In the genomic region with DNA sequence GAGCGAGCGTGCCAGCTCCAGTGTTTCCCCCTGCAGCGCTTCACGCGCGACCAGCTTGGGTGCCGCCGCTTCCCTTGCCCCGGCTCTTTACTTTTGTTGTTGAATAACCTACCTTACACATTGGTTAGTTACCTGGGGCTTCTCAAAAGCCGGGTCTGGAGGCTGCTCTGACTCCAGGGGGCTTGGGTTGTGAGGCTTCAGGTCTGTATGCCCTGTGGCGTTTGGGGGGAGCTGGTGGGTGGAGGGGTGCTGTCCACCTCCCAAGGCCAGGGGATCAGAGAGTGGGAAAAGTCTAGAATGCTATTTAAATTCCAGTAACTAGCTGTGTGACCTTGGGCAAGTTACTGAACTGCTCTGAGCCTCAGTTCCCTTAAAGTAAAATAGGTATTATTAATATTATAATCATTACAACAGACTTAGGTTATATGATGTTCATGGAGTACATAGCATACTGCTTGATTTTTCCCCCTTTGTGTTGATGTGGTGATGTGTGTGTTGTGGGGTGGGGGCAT, we compare ENCODE assay signal across 11 cellular contexts. TPM values are rescaled to one million over a fixed set of nuclear protein-coding genes. Genes with fewer than 3 reads are reported as not detected.
A peak's percentile ranks its signal among the peaks of the same experiment; 100 is the strongest.
DNase-seq lines count a peak whose midpoint lies in the region; ATAC-seq and TF ChIP-seq lines count a peak whose summit lies in the region.
"Had no signal": no experiment of that assay in that cellular context is flagged by ENCODE, and none has a peak within 500 bp of the region (broad histone marks: within the 10 kb centered on the region; RNA-seq: fewer than 3 reads in every experiment).

No MANE protein-coding gene starts in this region.

- no peaks in the 10 kb centered on the region for H3K9me3 ChIP-seq in OCI-LY7 (ENCODE audit: low read length)

- CTCF ChIA-PET in OCI-LY7 (lab: Charles Lee; ENCODE audit: unreplicated experiment), result interaction anchor here (1.0 kb wide), 1 partner anchor 22 kb away, joined by 3 read pairs; no protein-coding TSS in a partner anchor
- CTCF ChIA-PET in activated CD4-positive, alpha-beta memory T cell treated with anti-CD3 and anti-CD28 coated beads for 36 hours (lab: Charles Lee), result interaction anchor here (0.8 to 2.8 kb wide), 6 partner anchors 10 to 522 kb away, joined by 3 to 17 read pairs (median 6); no protein-coding TSS in a partner anchor

- H3K4me3 ChIP-seq in OCI-LY7 (ENCODE audit: low read depth, low read length, poor library complexity, severe bottlenecking) (no peak overlapping the region), retinal pigment epithelial cell (ENCODE audit: low read length) (peak overlapping the region; percentile 72)

- BruUV-seq in OCI-LY7 (replicated peaks; lab: Mats Ljungman, UMichigan), result no TSS peak

- POLR2A ChIA-PET in OCI-LY7 (lab: Charles Lee), result interaction anchor here (0.7 to 1.4 kb wide), 3 partner anchors 13 to 133 kb away, joined by 3 to 4 read pairs (median 3); no protein-coding TSS in a partner anchor
- POLR2A ChIA-PET in activated CD4-positive, alpha-beta memory T cell treated with anti-CD3 and anti-CD28 coated beads for 36 hours (lab: Charles Lee), result no interaction called here

- H3K4me3 Mint-ChIP-seq in glutamatergic neuron (ENCODE audit: unreplicated experiment), result peak overlapping the region; percentile 79
- no peak overlapping the region for H3K4me3 Mint-ChIP-seq in stimulated activated effector memory CD8-positive, alpha-beta T cell treated with anti-CD3 and anti-CD28 coated beads, Interleukin-12 subunit alpha, Interleukin-12 subunit beta, amount 100 ng/mL, for 72 hours
- no peak overlapping the region for H3K4me3 Mint-ChIP-seq in activated CD4-positive, alpha-beta memory T cell treated with anti-CD3 and anti-CD28 coated beads for 36 hours

- peaks cover 10% of the 10 kb centered on the region for H3K27me3 Mint-ChIP-seq in glutamatergic neuron (ENCODE audit: unreplicated experiment)
- H3K27me3 Mint-ChIP-seq in activated CD4-positive, alpha-beta memory T cell treated with anti-CD3 and anti-CD28 coated beads for 36 hours, result peaks cover 35% of the 10 kb centered on the region

- H3K36me3 ChIP-seq in OCI-LY7 (ENCODE audit: insufficient read depth, low read length), result no peaks in the 10 kb centered on the region

- no peak overlapping the region for H2AFZ ChIP-seq in OCI-LY7 (ENCODE audit: low read length)

- no peaks in the 10 kb centered on the region for H3K36me3 Mint-ChIP-seq in glutamatergic neuron (ENCODE audit: unreplicated experiment)
- H3K36me3 Mint-ChIP-seq in stimulated activated effector memory CD8-positive, alpha-beta T cell treated with anti-CD3 and anti-CD28 coated beads, Interleukin-12 subunit alpha, Interleukin-12 subunit beta, amount 100 ng/mL, for 72 hours, result no peaks in the 10 kb centered on the region
- no peaks in the 10 kb centered on the region for H3K36me3 Mint-ChIP-seq in activated CD4-positive, alpha-beta memory T cell treated with anti-CD3 and anti-CD28 coated beads for 36 hours

- TF ChIP-seq CTCF in OCI-LY7 (conservative IDR thresholded peaks at IDR 0.05; ENCODE audit: low read length) (no peak), glutamatergic neuron (IDR thresholded peaks at IDR 0.05; ENCODE audit: partially characterized antibody, unreplicated experiment) (no peak), retinal pigment epithelial cell (conservative IDR thresholded peaks at IDR 0.05; ENCODE audit: low read depth, low read length) (no peak)

- intact Hi-C loops in OCI-LY7 (cut with micrococcal nuclease; ENCODE audit: unreplicated experiment), result no loop called here
- intact Hi-C loops in activated CD4-positive, alpha-beta memory T cell treated with anti-CD3 and anti-CD28 coated beads for 36 hours (cut with micrococcal nuclease), result no loop called here

- H3K4me1 ChIP-seq in OCI-LY7 (ENCODE audit: insufficient read depth, low read length, poor library complexity, severe bottlenecking), result peaks cover 10% of the 10 kb centered on the region

- no peaks in the 10 kb centered on the region for H3K9me3 Mint-ChIP-seq in glutamatergic neuron (ENCODE audit: unreplicated experiment)
- no peaks in the 10 kb centered on the region for H3K9me3 Mint-ChIP-seq in stimulated activated effector memory CD8-positive, alpha-beta T cell treated with anti-CD3 and anti-CD28 coated beads, Interleukin-12 subunit alpha, Interleukin-12 subunit beta, amount 100 ng/mL, for 72 hours
- H3K9me3 Mint-ChIP-seq in activated CD4-positive, alpha-beta memory T cell treated with anti-CD3 and anti-CD28 coated beads for 36 hours, result no peaks in the 10 kb centered on the region

- H4K20me1 ChIP-seq in OCI-LY7 (ENCODE audit: insufficient read depth, low read length), result no peaks in the 10 kb centered on the region

- H3K27ac Mint-ChIP-seq in glutamatergic neuron (ENCODE audit: unreplicated experiment), result no peak overlapping the region
- H3K27ac Mint-ChIP-seq in stimulated activated effector memory CD8-positive, alpha-beta T cell treated with anti-CD3 and anti-CD28 coated beads, Interleukin-12 subunit alpha, Interleukin-12 subunit beta, amount 100 ng/mL, for 72 hours, result no peak overlapping the region
- no peak overlapping the region for H3K27ac Mint-ChIP-seq in activated CD4-positive, alpha-beta memory T cell treated with anti-CD3 and anti-CD28 coated beads for 36 hours

- H3K4me2 ChIP-seq in OCI-LY7 (ENCODE audit: low read length), result peak overlapping the region; percentile 41; the same call in 1 of the 2 replicates

- H3K79me2 ChIP-seq in OCI-LY7 (ENCODE audit: insufficient read depth, low read depth, low read length), result no peaks in the 10 kb centered on the region

- DNase-seq in OCI-LY7 (ENCODE audit: low spot score), result no peak
- DNase-seq in glutamatergic neuron, result no peak
- no peak for DNase-seq in retinal pigment epithelial cell (ENCODE audit: low read depth)
- no peak for DNase-seq in stimulated activated effector memory CD8-positive, alpha-beta T cell treated with anti-CD3 and anti-CD28 coated beads, Interleukin-12 subunit alpha, Interleukin-12 subunit beta, amount 100 ng/mL, for 72 hours (ENCODE audit: low spot score in 2 of 2)
- no peak for DNase-seq in activated CD4-positive, alpha-beta memory T cell treated with anti-CD3 and anti-CD28 coated beads for 36 hours
- DNase-seq in SKM-1 (lab: John Stamatoyannopoulos, UW; ENCODE audit: unreplicated experiment), result no peak
- DNase-seq: activated T-cell treated with anti-CD3 and anti-CD28 coated beads, Interleukin-2, amount 50 U/mL, for 4 hours; midbrain had no signal

- no peaks in the 10 kb centered on the region for H3K4me1 Mint-ChIP-seq in glutamatergic neuron (ENCODE audit: low read depth, unreplicated experiment)
- no peaks in the 10 kb centered on the region for H3K4me1 Mint-ChIP-seq in stimulated activated effector memory CD8-positive, alpha-beta T cell treated with anti-CD3 and anti-CD28 coated beads, Interleukin-12 subunit alpha, Interleukin-12 subunit beta, amount 100 ng/mL, for 72 hours
- H3K4me1 Mint-ChIP-seq in activated CD4-positive, alpha-beta memory T cell treated with anti-CD3 and anti-CD28 coated beads for 36 hours (ENCODE audit: low read depth), result no peaks in the 10 kb centered on the region

- no peaks in the 10 kb centered on the region for H3K9me2 ChIP-seq in OCI-LY7 (ENCODE audit: insufficient read depth, low read length)

- ATAC-seq in GM18519 (IDR thresholded peaks at IDR 0.05; ENCODE audit: low FRiP score, unreplicated experiment) (peak; percentile 8), HG03520 (IDR thresholded peaks at IDR 0.05; ENCODE audit: unreplicated experiment) (no peak)
- no peak for ATAC-seq in stimulated activated effector memory CD8-positive, alpha-beta T cell treated with anti-CD3 and anti-CD28 coated beads, Interleukin-12 subunit alpha, Interleukin-12 subunit beta, amount 100 ng/mL, for 72 hours

- H3K27ac ChIP-seq in OCI-LY7 (ENCODE audit: low read depth, low read length, poor library complexity, severe bottlenecking), result no peak overlapping the region

RNA-seq across cellular contexts. Expression of a gene that starts 0.8 kb away (rescaled TPM):
- not detected in 2 replicates for total RNA-seq in OCI-LY7 (2014; rRNA removed; shearing (Covaris generic))
- total RNA-seq in OCI-LY7 (2022) (not detected in 2 replicates), glutamatergic neuron (ENCODE audit: unreplicated experiment) (0.69 TPM)
- total RNA-seq in activated CD4-positive, alpha-beta memory T cell treated with anti-CD3 and anti-CD28 coated beads for 36 hours, result not detected
- total RNA-seq: activated T-cell treated with anti-CD3 and anti-CD28 coated beads, Interleukin-2, amount 50 U/mL, for 4 hours; T-helper 2 cell treated with Interferon-gamma antibody and Interleukin-4, amounts not matched to agents 100 ng/mL and 5 ng/mL, for 36 hours had no signal
